1 cellular context compared by ENCODE assay signal in the genomic region with DNA sequence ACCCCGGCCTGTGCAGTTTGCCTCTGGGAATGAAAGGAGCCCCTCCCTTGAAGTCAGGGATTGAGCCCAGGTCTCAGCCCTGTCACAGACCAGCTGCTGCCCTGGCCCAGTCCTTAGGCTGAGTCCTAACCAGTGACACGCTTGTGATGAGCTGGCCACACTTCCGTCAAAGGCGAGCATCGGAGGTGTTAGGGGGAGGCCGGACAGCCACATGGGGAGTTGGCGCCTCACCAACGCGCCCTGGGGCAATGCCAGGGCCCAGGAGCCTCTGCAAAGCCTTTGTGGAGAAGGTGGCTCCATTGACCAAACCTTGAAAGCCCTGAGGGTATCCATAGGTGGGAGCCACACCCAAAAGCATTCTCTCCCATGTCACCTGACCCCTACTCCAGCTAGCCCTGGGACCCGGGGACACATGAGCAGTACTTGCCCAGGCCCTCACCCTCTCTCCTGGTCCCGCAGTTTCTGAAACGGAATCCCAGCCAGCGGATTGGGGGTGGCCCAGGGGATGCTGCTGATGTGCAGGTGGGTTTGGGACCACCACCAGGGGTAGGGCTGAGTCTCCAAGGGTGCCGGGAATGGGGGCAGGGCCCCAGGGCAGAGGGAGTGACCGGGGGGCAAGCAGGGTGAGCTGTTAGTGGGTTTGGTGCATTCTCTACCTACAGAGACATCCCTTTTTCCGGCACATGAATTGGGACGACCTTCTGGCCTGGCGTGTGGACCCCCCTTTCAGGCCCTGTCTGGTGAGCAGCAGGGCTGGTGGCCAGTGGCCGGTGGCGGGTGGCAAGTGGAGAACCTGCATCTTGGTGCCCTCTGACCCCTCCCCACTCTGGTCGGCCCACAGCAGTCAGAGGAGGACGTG.
TF ChIP-seq lines count a peak whose summit lies in the region.

No MANE protein-coding gene starts in this region.

TF ChIP-seq in K562, 482 proteins besides CTCF, POLR2A, EP300 and RAD21:
- TF ChIP-seq ZNF764 (CRISPR knock-in tag; IDR thresholded peaks at IDR 0.05; ENCODE audit: low read depth) (no peak), SMAD3 (CRISPR knock-in tag; conservative IDR thresholded peaks at IDR 0.05) (no peak), ZZZ3 (IDR thresholded peaks at IDR 0.05) (no peak), ZNF696 (CRISPR knock-in tag; conservative IDR thresholded peaks at IDR 0.05) (no peak), POLR2G (IDR thresholded peaks at IDR 0.05; ENCODE audit: low read depth, low read length) (peak; percentile 28; the same call in 1 of the 2 replicates), RBM15 (IDR thresholded peaks at IDR 0.05; ENCODE audit: insufficient read depth, low read length) (no peak), ZNF239 (CRISPR knock-in tag; IDR thresholded peaks at IDR 0.05) (no peak)
- TF ChIP-seq, protein P1, sequence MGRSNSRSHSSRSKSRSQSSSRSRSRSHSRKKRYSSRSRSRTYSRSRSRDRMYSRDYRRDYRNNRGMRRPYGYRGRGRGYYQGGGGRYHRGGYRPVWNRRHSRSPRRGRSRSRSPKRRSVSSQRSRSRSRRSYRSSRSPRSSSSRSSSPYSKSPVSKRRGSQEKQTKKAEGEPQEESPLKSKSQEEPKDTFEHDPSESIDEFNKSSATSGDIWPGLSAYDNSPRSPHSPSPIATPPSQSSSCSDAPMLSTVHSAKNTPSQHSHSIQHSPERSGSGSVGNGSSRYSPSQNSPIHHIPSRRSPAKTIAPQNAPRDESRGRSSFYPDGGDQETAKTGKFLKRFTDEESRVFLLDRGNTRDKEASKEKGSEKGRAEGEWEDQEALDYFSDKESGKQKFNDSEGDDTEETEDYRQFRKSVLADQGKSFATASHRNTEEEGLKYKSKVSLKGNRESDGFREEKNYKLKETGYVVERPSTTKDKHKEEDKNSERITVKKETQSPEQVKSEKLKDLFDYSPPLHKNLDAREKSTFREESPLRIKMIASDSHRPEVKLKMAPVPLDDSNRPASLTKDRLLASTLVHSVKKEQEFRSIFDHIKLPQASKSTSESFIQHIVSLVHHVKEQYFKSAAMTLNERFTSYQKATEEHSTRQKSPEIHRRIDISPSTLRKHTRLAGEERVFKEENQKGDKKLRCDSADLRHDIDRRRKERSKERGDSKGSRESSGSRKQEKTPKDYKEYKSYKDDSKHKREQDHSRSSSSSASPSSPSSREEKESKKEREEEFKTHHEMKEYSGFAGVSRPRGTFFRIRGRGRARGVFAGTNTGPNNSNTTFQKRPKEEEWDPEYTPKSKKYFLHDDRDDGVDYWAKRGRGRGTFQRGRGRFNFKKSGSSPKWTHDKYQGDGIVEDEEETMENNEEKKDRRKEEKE (IDR thresholded peaks at IDR 0.05; ENCODE audit: borderline replicate concordance in 1 of 2, control insufficient read depth in 1 of 2, low read depth in 2 of 2, low read length in 1 of 2): no peak
- TF ChIP-seq, protein P2, sequence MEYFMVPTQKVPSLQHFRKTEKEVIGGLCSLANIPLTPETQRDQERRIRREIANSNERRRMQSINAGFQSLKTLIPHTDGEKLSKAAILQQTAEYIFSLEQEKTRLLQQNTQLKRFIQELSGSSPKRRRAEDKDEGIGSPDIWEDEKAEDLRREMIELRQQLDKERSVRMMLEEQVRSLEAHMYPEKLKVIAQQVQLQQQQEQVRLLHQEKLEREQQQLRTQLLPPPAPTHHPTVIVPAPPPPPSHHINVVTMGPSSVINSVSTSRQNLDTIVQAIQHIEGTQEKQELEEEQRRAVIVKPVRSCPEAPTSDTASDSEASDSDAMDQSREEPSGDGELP (CRISPR knock-in tag; IDR thresholded peaks at IDR 0.05; ENCODE audit: borderline replicate concordance): no peak
